ENCODE assay signal across 1 cellular context in the genomic region with DNA sequence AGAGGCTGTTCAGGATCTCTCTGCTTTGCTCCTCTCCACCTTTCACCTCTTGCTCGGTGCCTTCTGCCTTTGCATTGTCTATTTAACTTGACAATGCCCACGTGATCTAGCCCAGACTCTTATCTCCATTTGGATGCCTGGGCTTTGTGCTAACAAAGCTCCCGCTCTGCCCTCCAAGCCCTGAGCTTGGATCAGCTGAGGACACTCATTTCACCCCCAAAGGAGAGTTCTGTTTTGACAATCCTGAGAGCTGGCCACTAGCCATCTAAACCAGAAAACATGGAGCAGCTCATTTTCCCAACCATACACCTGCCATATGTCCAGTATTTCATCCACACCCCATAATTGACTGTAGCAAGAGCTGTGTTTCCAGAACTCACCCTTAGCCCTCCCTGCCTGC.
TF ChIP-seq lines count a peak whose summit lies in the region.

No MANE protein-coding gene starts in this region.

TF ChIP-seq in K562, 482 proteins besides CTCF, POLR2A, EP300 and RAD21 (continued from another document):
- TF ChIP-seq RAD51 (IDR thresholded peaks at IDR 0.05; ENCODE audit: borderline replicate concordance, low read depth) (peak; percentile 68; the same call in 1 of the 2 replicates), TFE3 (CRISPR knock-in tag; IDR thresholded peaks at IDR 0.05) (peak; percentile 71), SOX6 (IDR thresholded peaks at IDR 0.05) (peak; percentile 61)
TF ChIP-seq in K562: peak in this region for 5.
